ENCODE assay signal across 9 cellular contexts in the genomic region with DNA sequence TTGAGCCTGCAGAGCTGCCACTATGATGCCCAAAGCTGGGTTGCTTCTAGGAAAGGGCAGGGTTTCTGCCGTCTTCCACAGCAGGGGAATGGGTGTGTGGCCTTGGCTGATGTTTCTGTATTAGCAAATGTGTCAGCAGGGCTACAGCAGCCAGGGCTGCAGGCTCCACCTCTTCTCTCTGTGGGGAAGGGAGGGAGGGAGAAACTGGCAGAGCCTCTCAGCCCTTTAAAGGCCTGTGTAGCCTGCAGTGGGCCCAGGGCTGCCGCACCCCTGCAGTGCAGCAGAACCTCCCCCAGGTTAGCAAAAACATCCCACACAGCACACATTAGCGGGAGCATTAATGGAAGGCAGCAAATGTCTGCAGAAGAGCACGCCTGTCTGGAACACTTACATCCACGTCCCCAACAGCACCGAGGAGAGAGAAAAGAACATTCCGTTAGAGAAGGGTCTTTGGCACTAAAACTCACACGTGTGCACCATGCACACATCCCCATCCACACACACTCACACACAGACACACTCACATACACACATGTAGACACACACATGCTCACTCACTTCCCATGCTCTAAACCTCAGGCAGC. TPM values are rescaled to one million over a fixed set of nuclear protein-coding genes. Genes with fewer than 3 reads are reported as not detected.
DNase-seq lines count a peak whose midpoint lies in the region; ATAC-seq and TF ChIP-seq lines count a peak whose summit lies in the region.
"Had no signal": no experiment of that assay in that cellular context is flagged by ENCODE, and none has a peak within 500 bp of the region (broad histone marks: within the 10 kb centered on the region; RNA-seq: fewer than 3 reads in every experiment).

No MANE protein-coding gene starts in this region.

- H3K9me3 ChIP-seq in right cardiac atrium (ENCODE audit: control insufficient read depth, low read length): no peaks in the 10 kb centered on the region

- H3K9me2 ChIP-seq in GM23338 (ENCODE audit: insufficient read depth): no peaks in the 10 kb centered on the region

- TF ChIP-seq CTCF in GM23338 (conservative IDR thresholded peaks at IDR 0.05; ENCODE audit: low read depth in 2 of 2) (no peak), astrocyte of the spinal cord (IDR thresholded peaks at IDR 0.05; ENCODE audit: low read depth, low read length) (no peak)

- H3K4me2 ChIP-seq in GM23338: no peak overlapping the region
- H3K4me2 ChIP-seq: smooth muscle cell had no signal

- H3K4me3 ChIP-seq in GM23338 (no peak overlapping the region), astrocyte of the spinal cord (ENCODE audit: low read depth, low read length) (no peak overlapping the region), right cardiac atrium (ENCODE audit: low read length) (no peak overlapping the region)
- H3K4me3 ChIP-seq: smooth muscle cell had no signal

- intact Hi-C loops in right cardiac atrium (cut with DNase I): loop anchor here in 3 of 4 donors (5.0 to 10.0 kb wide), 5 partner anchors 72 to 222 kb away; a partner anchor contains a TSS

- H3F3A ChIP-seq in GM23338 (replicated peaks; ENCODE audit: low read depth): no peaks in the 10 kb centered on the region

- WGBS in right cardiac atrium: 31% methylated on average over 8 of the region's 8 CpGs

- H3K9me3 Mint-ChIP-seq in GM23338: no peaks in the 10 kb centered on the region

- no peaks in the 10 kb centered on the region for H3K4me1 ChIP-seq in GM23338 (ENCODE audit: insufficient read depth)
- H3K4me1 ChIP-seq in right cardiac atrium (ENCODE audit: control insufficient read depth, insufficient read depth, low read length): peaks cover 26% of the 10 kb centered on the region

- peak; percentile 77 for ATAC-seq in GM23338
- peak; percentile 81 to 93 for ATAC-seq in right cardiac atrium
- no peak for ATAC-seq in GM18861 (IDR thresholded peaks at IDR 0.05; ENCODE audit: unreplicated experiment)
- ATAC-seq in HG02970 (IDR thresholded peaks at IDR 0.05; ENCODE audit: low FRiP score, unreplicated experiment): no peak

- no peaks in the 10 kb centered on the region for H3K36me3 Mint-ChIP-seq in GM23338 (ENCODE audit: low read depth)

- H3K27me3 ChIP-seq in GM23338 (ENCODE audit: insufficient read depth) (no peaks in the 10 kb centered on the region), right cardiac atrium (ENCODE audit: control insufficient read depth, insufficient read depth) (no peaks in the 10 kb centered on the region)

- no peak overlapping the region for H3K27ac ChIP-seq in GM23338 (ENCODE audit: low read depth)
- H3K27ac ChIP-seq in right cardiac atrium (ENCODE audit: low read length): peak overlapping the region; percentile 81

- in situ Hi-C loops in astrocyte of the spinal cord (cut with HindIII; ENCODE audit: low sequenced_read_pairs): no loop called here

- no peaks in the 10 kb centered on the region for H3K36me3 ChIP-seq in GM23338 (ENCODE audit: insufficient read depth)

- H4K20me1 ChIP-seq in GM23338 (replicated peaks; ENCODE audit: insufficient read depth): no peaks in the 10 kb centered on the region

- 0 out of 2 replicates have a peak overlapping the region, but pooled peaks have one; percentile 18 for H2AFZ ChIP-seq in GM23338

- H3K4me3 Mint-ChIP-seq in GM23338: no peak overlapping the region

- no peak for DNase-seq in GM23338 (ENCODE audit: low spot score)
- peak; percentile 53 for DNase-seq in astrocyte of the spinal cord (ENCODE audit: low read depth, low spot score)
- DNase-seq in right cardiac atrium: peak; percentile 74 to 91 (median 87)
- DNase-seq in putamen (ENCODE audit: low spot score): peak; percentile 68
- no peak for DNase-seq in NCI-H2107 (lab: John Stamatoyannopoulos, UW)
- DNase-seq in NCI-H1417 treated with DMSO at 0.1 percent for 48 hours (lab: John Stamatoyannopoulos, UW): no peak

- no peak overlapping the region; the same call in 1 of the 2 replicates for H3K27ac Mint-ChIP-seq in GM23338

- peaks cover 8% of the 10 kb centered on the region for H3K27me3 Mint-ChIP-seq in GM23338 (ENCODE audit: insufficient read depth, low read depth, poor library complexity)

- peaks cover 22% of the 10 kb centered on the region for H3K4me1 Mint-ChIP-seq in GM23338

- no peaks in the 10 kb centered on the region for H3K79me2 ChIP-seq in GM23338 (replicated peaks; ENCODE audit: insufficient read depth)

TF ChIP-seq in GM23338, 12 proteins besides CTCF, POLR2A, EP300 and RAD21 (continues in another document):
- TF ChIP-seq, protein P1, sequence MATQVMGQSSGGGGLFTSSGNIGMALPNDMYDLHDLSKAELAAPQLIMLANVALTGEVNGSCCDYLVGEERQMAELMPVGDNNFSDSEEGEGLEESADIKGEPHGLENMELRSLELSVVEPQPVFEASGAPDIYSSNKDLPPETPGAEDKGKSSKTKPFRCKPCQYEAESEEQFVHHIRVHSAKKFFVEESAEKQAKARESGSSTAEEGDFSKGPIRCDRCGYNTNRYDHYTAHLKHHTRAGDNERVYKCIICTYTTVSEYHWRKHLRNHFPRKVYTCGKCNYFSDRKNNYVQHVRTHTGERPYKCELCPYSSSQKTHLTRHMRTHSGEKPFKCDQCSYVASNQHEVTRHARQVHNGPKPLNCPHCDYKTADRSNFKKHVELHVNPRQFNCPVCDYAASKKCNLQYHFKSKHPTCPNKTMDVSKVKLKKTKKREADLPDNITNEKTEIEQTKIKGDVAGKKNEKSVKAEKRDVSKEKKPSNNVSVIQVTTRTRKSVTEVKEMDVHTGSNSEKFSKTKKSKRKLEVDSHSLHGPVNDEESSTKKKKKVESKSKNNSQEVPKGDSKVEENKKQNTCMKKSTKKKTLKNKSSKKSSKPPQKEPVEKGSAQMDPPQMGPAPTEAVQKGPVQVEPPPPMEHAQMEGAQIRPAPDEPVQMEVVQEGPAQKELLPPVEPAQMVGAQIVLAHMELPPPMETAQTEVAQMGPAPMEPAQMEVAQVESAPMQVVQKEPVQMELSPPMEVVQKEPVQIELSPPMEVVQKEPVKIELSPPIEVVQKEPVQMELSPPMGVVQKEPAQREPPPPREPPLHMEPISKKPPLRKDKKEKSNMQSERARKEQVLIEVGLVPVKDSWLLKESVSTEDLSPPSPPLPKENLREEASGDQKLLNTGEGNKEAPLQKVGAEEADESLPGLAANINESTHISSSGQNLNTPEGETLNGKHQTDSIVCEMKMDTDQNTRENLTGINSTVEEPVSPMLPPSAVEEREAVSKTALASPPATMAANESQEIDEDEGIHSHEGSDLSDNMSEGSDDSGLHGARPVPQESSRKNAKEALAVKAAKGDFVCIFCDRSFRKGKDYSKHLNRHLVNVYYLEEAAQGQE (IDR thresholded peaks at IDR 0.05; ENCODE audit: unreplicated experiment): no peak
- TF ChIP-seq JUNB (IDR thresholded peaks at IDR 0.05; ENCODE audit: unreplicated experiment): no peak
- TF ChIP-seq ZNF114 (CRISPR knock-in tag; IDR thresholded peaks at IDR 0.05): no peak
- no peak for TF ChIP-seq EZH2phosphoT487 (IDR thresholded peaks at IDR 0.05; ENCODE audit: unreplicated experiment)
- TF ChIP-seq, protein P2, sequence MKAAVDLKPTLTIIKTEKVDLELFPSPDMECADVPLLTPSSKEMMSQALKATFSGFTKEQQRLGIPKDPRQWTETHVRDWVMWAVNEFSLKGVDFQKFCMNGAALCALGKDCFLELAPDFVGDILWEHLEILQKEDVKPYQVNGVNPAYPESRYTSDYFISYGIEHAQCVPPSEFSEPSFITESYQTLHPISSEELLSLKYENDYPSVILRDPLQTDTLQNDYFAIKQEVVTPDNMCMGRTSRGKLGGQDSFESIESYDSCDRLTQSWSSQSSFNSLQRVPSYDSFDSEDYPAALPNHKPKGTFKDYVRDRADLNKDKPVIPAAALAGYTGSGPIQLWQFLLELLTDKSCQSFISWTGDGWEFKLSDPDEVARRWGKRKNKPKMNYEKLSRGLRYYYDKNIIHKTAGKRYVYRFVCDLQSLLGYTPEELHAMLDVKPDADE (IDR thresholded peaks at IDR 0.05): no peak

RNA-seq across cellular contexts. Expression of a gene that starts 23.9 kb away (rescaled TPM):
- total RNA-seq in GM23338 (2014; rRNA removed; shearing (Covaris generic)): 33.5 and 43.8 TPM in 2 replicates
- 57.2 and 62.0 TPM in 2 replicates for polyA plus RNA-seq in GM23338 (2016; fragmentation: Nextera tagmentation; extraction: Ambion mirVana)
- total RNA-seq in right cardiac atrium: 10 to 100 TPM; 53.7 to 78.6 (median 63.5) TPM
- polyA plus RNA-seq in right cardiac atrium: 48.5 TPM

RNA-seq across cellular contexts. Expression of a gene that starts 27.9 kb away (rescaled TPM):
- total RNA-seq in GM23338 (2014; rRNA removed; shearing (Covaris generic)): 83.1 and 96.7 TPM in 2 replicates
- polyA plus RNA-seq in GM23338 (2016; fragmentation: Nextera tagmentation; extraction: Ambion mirVana): 65.3 and 71.0 TPM in 2 replicates
- 100 to 1,000 TPM; 188 to 204 (median 201) TPM for total RNA-seq in right cardiac atrium
- polyA plus RNA-seq in right cardiac atrium: 132 TPM

Comparison
In these comparisons a context has a peak if more than half of its experiments do, and no peak if none do; other contexts are left out.
1. ATAC-seq: peak in GM23338 (single experiment) and right cardiac atrium (2 of 2); none in GM18861 (single experiment) and HG02970 (single experiment).
2. DNase-seq: peak in astrocyte of the spinal cord (single experiment), right cardiac atrium (3 of 3) and putamen (single experiment); none in GM23338 (single experiment), NCI-H2107 (single experiment) and NCI-H1417 treated with DMSO at 0.1 percent for 48 hours (single experiment).